Comparison of ENCODE assay signal across 1 cellular context in genomic region chr11:691710-692590, GRCh38.
TF ChIP-seq lines count a peak whose summit lies in the region.

No MANE protein-coding gene starts in this region.

TF ChIP-seq in K562, 482 proteins besides CTCF, POLR2A, EP300 and RAD21:
- TF ChIP-seq SREBF1 (IDR thresholded peaks at IDR 0.05; ENCODE audit: borderline replicate concordance, low read depth, low read length) (no peak), PREB (CRISPR knock-in tag; IDR thresholded peaks at IDR 0.05) (no peak), POLR2G (IDR thresholded peaks at IDR 0.05; ENCODE audit: low read depth, low read length) (0 out of 2 replicates have a peak, but pooled peaks have one; percentile 23), CBFA2T3 (IDR thresholded peaks at IDR 0.05) (peak; percentile 9; the same call in 1 of the 2 replicates), TGIF2 (CRISPR knock-in tag; IDR thresholded peaks at IDR 0.05) (no peak), SAFB (IDR thresholded peaks at IDR 0.05; ENCODE audit: borderline replicate concordance, low read depth, low read length) (no peak), FUS (optimal IDR thresholded peaks at IDR 0.05; ENCODE audit: low read depth, low read length) (no peak), LEF1 (IDR thresholded peaks at IDR 0.05) (no peak), NFXL1 (CRISPR knock-in tag; IDR thresholded peaks at IDR 0.05) (no peak), ZNF778 (CRISPR knock-in tag; IDR thresholded peaks at IDR 0.05) (no peak), CREB3 (tag; conservative IDR thresholded peaks at IDR 0.05; ENCODE audit: low read depth) (no peak), ZC3H8 (IDR thresholded peaks at IDR 0.05) (no peak), HIVEP1 (CRISPR knock-in tag; IDR thresholded peaks at IDR 0.05) (no peak), STAG1 (CRISPR knock-in tag; IDR thresholded peaks at IDR 0.05; ENCODE audit: borderline replicate concordance) (0 out of 2 replicates have a peak, but pooled peaks have one; percentile 32), ADNP (tag; IDR thresholded peaks at IDR 0.05) (no peak), CCAR2 (IDR thresholded peaks at IDR 0.05; ENCODE audit: low read depth, low read length) (no peak), EGR1 (conservative IDR thresholded peaks at IDR 0.05) (0 out of 2 replicates have a peak, but pooled peaks have one; percentile 10), RB1 (IDR thresholded peaks at IDR 0.05; ENCODE audit: low read depth) (0 out of 2 replicates have a peak, but pooled peaks have one; percentile 16), ATF4 (CRISPR knock-in tag; IDR thresholded peaks at IDR 0.05) (no peak), EWSR1 (IDR thresholded peaks at IDR 0.05; ENCODE audit: borderline replicate concordance, low read depth, partially characterized antibody) (no peak)
- TF ChIP-seq, protein P1, sequence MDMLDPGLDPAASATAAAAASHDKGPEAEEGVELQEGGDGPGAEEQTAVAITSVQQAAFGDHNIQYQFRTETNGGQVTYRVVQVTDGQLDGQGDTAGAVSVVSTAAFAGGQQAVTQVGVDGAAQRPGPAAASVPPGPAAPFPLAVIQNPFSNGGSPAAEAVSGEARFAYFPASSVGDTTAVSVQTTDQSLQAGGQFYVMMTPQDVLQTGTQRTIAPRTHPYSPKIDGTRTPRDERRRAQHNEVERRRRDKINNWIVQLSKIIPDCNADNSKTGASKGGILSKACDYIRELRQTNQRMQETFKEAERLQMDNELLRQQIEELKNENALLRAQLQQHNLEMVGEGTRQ (CRISPR knock-in tag; IDR thresholded peaks at IDR 0.05) = peak; percentile 17; the same call in 1 of the 2 replicates
- TF ChIP-seq, protein P2, sequence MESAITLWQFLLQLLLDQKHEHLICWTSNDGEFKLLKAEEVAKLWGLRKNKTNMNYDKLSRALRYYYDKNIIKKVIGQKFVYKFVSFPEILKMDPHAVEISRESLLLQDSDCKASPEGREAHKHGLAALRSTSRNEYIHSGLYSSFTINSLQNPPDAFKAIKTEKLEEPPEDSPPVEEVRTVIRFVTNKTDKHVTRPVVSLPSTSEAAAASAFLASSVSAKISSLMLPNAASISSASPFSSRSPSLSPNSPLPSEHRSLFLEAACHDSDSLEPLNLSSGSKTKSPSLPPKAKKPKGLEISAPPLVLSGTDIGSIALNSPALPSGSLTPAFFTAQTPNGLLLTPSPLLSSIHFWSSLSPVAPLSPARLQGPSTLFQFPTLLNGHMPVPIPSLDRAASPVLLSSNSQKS (CRISPR knock-in tag; IDR thresholded peaks at IDR 0.05) = no peak
